ENCODE assay signal across 8 cellular contexts in genomic region chrX:55451990-55452824, GRCh38. TPM values are rescaled to one million over a fixed set of nuclear protein-coding genes. Genes with fewer than 3 reads are reported as not detected.
A peak's percentile ranks its signal among the peaks of the same experiment; 100 is the strongest.
DNase-seq lines count a peak whose midpoint lies in the region; ATAC-seq and TF ChIP-seq lines count a peak whose summit lies in the region.

TSS of gene MAGEH1 (plus strand) at chrX:55452127. CDS start at chrX:55452375, 248 bp downstream.

- H3K4me1 Mint-ChIP-seq in activated T-helper 17 cell treated with anti-CD3 and anti-CD28 coated beads, Interleukin-2, amount 50 U/mL, for 72 hours = no peaks in the 10 kb centered on the region
- peaks cover 2 to 23% (median 16%) of the 10 kb centered on the region in 7 donors for H3K4me1 Mint-ChIP-seq in naive thymus-derived CD4-positive, alpha-beta T cell
- peaks cover 10% of the 10 kb centered on the region for H3K4me1 Mint-ChIP-seq in stimulated activated memory B cell treated with anti-CD40 and anti-IgM and Interleukin-4, amounts not matched to agents 10 μg/mL and 1 μg/mL and 100 μg/mL, for 72 hours

- no peaks in the 10 kb centered on the region for H3K4me1 ChIP-seq in RWPE2 (ENCODE audit: insufficient read depth, poor library complexity, severe bottlenecking)
- H3K4me1 ChIP-seq in fibroblast of lung (ENCODE audit: control insufficient read depth, extremely low read depth, insufficient read depth, low read length) = peaks cover 2% of the 10 kb centered on the region
- H3K4me1 ChIP-seq in naive thymus-derived CD4-positive, alpha-beta T cell (ENCODE audit: control insufficient read depth in 2 of 2, insufficient read depth in 2 of 2, low read length in 2 of 2) = peaks cover 0 to 3% of the 10 kb centered on the region in 2 donors

- H3K4me3 ChIP-seq in RWPE2 (ENCODE audit: severe bottlenecking) (peak within 1 kb of the TSS; percentile 37), fibroblast of lung (replicated peaks in 1 of 4; ENCODE audit: control extremely low read depth in 1 of 4, insufficient read depth in 1 of 4, low read depth in 3 of 4, low read length in 4 of 4) (peak within 1 kb of the TSS; percentile 68 to 86 (median 76))
- peak within 1 kb of the TSS; percentile 82 for H3K4me3 ChIP-seq in naive thymus-derived CD4-positive, alpha-beta T cell (ENCODE audit: low read length)

- H3K4me2 ChIP-seq in fibroblast of lung (ENCODE audit: extremely low read depth, insufficient read depth, low read length) = peak within 1 kb of the TSS; percentile 80

- peak within 1 kb of the TSS; percentile 96 for H3K4me3 Mint-ChIP-seq in activated T-helper 17 cell treated with anti-CD3 and anti-CD28 coated beads, Interleukin-2, amount 50 U/mL, for 72 hours
- peak within 1 kb of the TSS; percentile 90 to 98 (median 95) for H3K4me3 Mint-ChIP-seq in naive thymus-derived CD4-positive, alpha-beta T cell
- H3K4me3 Mint-ChIP-seq in stimulated activated memory B cell treated with anti-CD40 and anti-IgM and Interleukin-4, amounts not matched to agents 10 μg/mL and 1 μg/mL and 100 μg/mL, for 72 hours = peak within 1 kb of the TSS; percentile 91

- POLR2A ChIA-PET in naive thymus-derived CD4-positive, alpha-beta T cell (lab: Charles Lee) = interaction anchor here (0.8 to 2.5 kb wide), 5 partner anchors 30 to 812 kb away, joined by 3 to 35 read pairs (median 4); partner anchors contain the start of genes RRAGB and USP51

- H3K36me3 Mint-ChIP-seq in activated T-helper 17 cell treated with anti-CD3 and anti-CD28 coated beads, Interleukin-2, amount 50 U/mL, for 72 hours (ENCODE audit: low read depth) = no peaks in the 10 kb centered on the region
- H3K36me3 Mint-ChIP-seq in naive thymus-derived CD4-positive, alpha-beta T cell = no peaks in the 10 kb centered on the region
- H3K36me3 Mint-ChIP-seq in stimulated activated memory B cell treated with anti-CD40 and anti-IgM and Interleukin-4, amounts not matched to agents 10 μg/mL and 1 μg/mL and 100 μg/mL, for 72 hours = no peaks in the 10 kb centered on the region

- no peaks in the 10 kb centered on the region for H3K27me3 ChIP-seq in RWPE2 (ENCODE audit: insufficient read depth, poor library complexity, severe bottlenecking)
- no peaks in the 10 kb centered on the region for H3K27me3 ChIP-seq in fibroblast of lung (ENCODE audit: control insufficient read depth, insufficient read depth, low read length)
- no peaks in the 10 kb centered on the region for H3K27me3 ChIP-seq in naive thymus-derived CD4-positive, alpha-beta T cell (ENCODE audit: control insufficient read depth in 2 of 2, insufficient read depth in 2 of 2, low read length in 2 of 2)

- H3K27ac Mint-ChIP-seq in activated T-helper 17 cell treated with anti-CD3 and anti-CD28 coated beads, Interleukin-2, amount 50 U/mL, for 72 hours = peak within 1 kb of the TSS; percentile 89
- H3K27ac Mint-ChIP-seq in naive thymus-derived CD4-positive, alpha-beta T cell = peak within 1 kb of the TSS; percentile 91 to 98 (median 95)
- H3K27ac Mint-ChIP-seq in stimulated activated memory B cell treated with anti-CD40 and anti-IgM and Interleukin-4, amounts not matched to agents 10 μg/mL and 1 μg/mL and 100 μg/mL, for 72 hours = peak within 1 kb of the TSS; percentile 85

- peak within 1 kb of the TSS; percentile 62 for H3K9ac ChIP-seq in fibroblast of lung (ENCODE audit: insufficient read depth, low read length)

- H3K36me3 ChIP-seq in RWPE2 (ENCODE audit: low read depth) = no peaks in the 10 kb centered on the region
- H3K36me3 ChIP-seq in fibroblast of lung (ENCODE audit: control insufficient read depth, insufficient read depth, low read length) = no peaks in the 10 kb centered on the region
- no peaks in the 10 kb centered on the region for H3K36me3 ChIP-seq in naive thymus-derived CD4-positive, alpha-beta T cell (ENCODE audit: control insufficient read depth in 2 of 3, insufficient read depth in 3 of 3, low read length in 3 of 3)

- H2AFZ ChIP-seq in fibroblast of lung (ENCODE audit: low read length) = peak within 1 kb of the TSS; percentile 69

- DNase-seq in COLO829 (ENCODE audit: low spot score) (peak; percentile 56), HS-5 (ENCODE audit: low read depth) (peak; percentile 34), RWPE2 (ENCODE audit: low spot score) (peak; percentile 23), fibroblast of lung (ENCODE audit: low read depth in 2 of 2) (peak; percentile 81 to 82)
- peak; percentile 39 to 88 (median 81) for DNase-seq in naive thymus-derived CD4-positive, alpha-beta T cell

- TF ChIP-seq CTCF in RWPE2 (IDR thresholded peaks at IDR 0.05; ENCODE audit: poor library complexity, severe bottlenecking) (no peak), fibroblast of lung (conservative IDR thresholded peaks at IDR 0.05 in 1 of 2, IDR thresholded peaks at IDR 0.05 in 1 of 2; ENCODE audit: low read depth in 1 of 2, low read length in 2 of 2) (no peak)

- CTCF ChIA-PET in naive thymus-derived CD4-positive, alpha-beta T cell (lab: Charles Lee) = interaction anchor here (0.9 to 1.0 kb wide), 2 partner anchors 36 to 795 kb away, joined by 3 read pairs; no protein-coding TSS in a partner anchor

- H3K27me3 Mint-ChIP-seq in activated T-helper 17 cell treated with anti-CD3 and anti-CD28 coated beads, Interleukin-2, amount 50 U/mL, for 72 hours = no peaks in the 10 kb centered on the region
- H3K27me3 Mint-ChIP-seq in naive thymus-derived CD4-positive, alpha-beta T cell = peaks cover 0 to 3% (median 0%) of the 10 kb centered on the region in 5 donors
- no peaks in the 10 kb centered on the region for H3K27me3 Mint-ChIP-seq in stimulated activated memory B cell treated with anti-CD40 and anti-IgM and Interleukin-4, amounts not matched to agents 10 μg/mL and 1 μg/mL and 100 μg/mL, for 72 hours

- ATAC-seq in GM19467 (IDR thresholded peaks at IDR 0.05; ENCODE audit: unreplicated experiment) (peak; percentile 96), RWPE2 (ENCODE audit: low read depth) (peak; percentile 93)
- ATAC-seq in activated T-helper 17 cell treated with anti-CD3 and anti-CD28 coated beads, Interleukin-2, amount 50 U/mL, for 72 hours (replicated peaks) = peak; percentile 97
- ATAC-seq in naive thymus-derived CD4-positive, alpha-beta T cell = peak; percentile 95
- peak; percentile 97 for ATAC-seq in stimulated activated memory B cell treated with anti-CD40 and anti-IgM and Interleukin-4, amounts not matched to agents 10 μg/mL and 1 μg/mL and 100 μg/mL, for 72 hours

- H3K9me3 ChIP-seq in RWPE2 (ENCODE audit: severe bottlenecking) (no peaks in the 10 kb centered on the region), fibroblast of lung (ENCODE audit: control insufficient read depth, insufficient read depth, low read depth, low read length) (no peaks in the 10 kb centered on the region)
- H3K9me3 ChIP-seq in naive thymus-derived CD4-positive, alpha-beta T cell (ENCODE audit: control insufficient read depth in 2 of 3, low read length in 3 of 3) = no peaks in the 10 kb centered on the region

- peaks cover 4% of the 10 kb centered on the region for H3K79me2 ChIP-seq in fibroblast of lung (ENCODE audit: control insufficient read depth, insufficient read depth, low read length)

- H3K9me3 Mint-ChIP-seq in activated T-helper 17 cell treated with anti-CD3 and anti-CD28 coated beads, Interleukin-2, amount 50 U/mL, for 72 hours = no peaks in the 10 kb centered on the region
- peaks cover 0 to 2% (median 0%) of the 10 kb centered on the region in 11 donors for H3K9me3 Mint-ChIP-seq in naive thymus-derived CD4-positive, alpha-beta T cell
- H3K9me3 Mint-ChIP-seq in stimulated activated memory B cell treated with anti-CD40 and anti-IgM and Interleukin-4, amounts not matched to agents 10 μg/mL and 1 μg/mL and 100 μg/mL, for 72 hours = no peaks in the 10 kb centered on the region

- intact Hi-C loops in naive thymus-derived CD4-positive, alpha-beta T cell (cut with micrococcal nuclease) = no loop called here

- no peak within 1 kb of the TSS for H3K27ac ChIP-seq in RWPE2 (ENCODE audit: poor library complexity, severe bottlenecking)
- H3K27ac ChIP-seq in fibroblast of lung (ENCODE audit: insufficient read depth, low read length) = peak within 1 kb of the TSS; percentile 85
- H3K27ac ChIP-seq in naive thymus-derived CD4-positive, alpha-beta T cell (ENCODE audit: low read depth, low read length) = peak within 1 kb of the TSS; percentile 88

- H4K20me1 ChIP-seq in fibroblast of lung (ENCODE audit: control insufficient read depth, extremely low read depth, insufficient read depth, low read length) = no peaks in the 10 kb centered on the region

RNA-seq across cellular contexts. Expression of gene MAGEH1, which starts in this region (rescaled TPM):
- 10 to 100 TPM; 13.9 to 14.5 TPM for total RNA-seq in activated T-helper 17 cell treated with anti-CD3 and anti-CD28 coated beads, Interleukin-2, amount 50 U/mL, for 72 hours
- 16.5 and 21.8 TPM in 2 replicates for total RNA-seq in fibroblast of lung
- polyA plus RNA-seq in fibroblast of lung = 24.4 and 38.5 TPM in 2 replicates
- 21.0 and 31.4 TPM in 2 replicates for polyA plus RNA-seq in fibroblast of lung (2012)
- 9.9 and 11.5 TPM in 2 replicates for polyA minus RNA-seq in fibroblast of lung (ENCODE audit: low replicate concordance)
- total RNA-seq in naive thymus-derived CD4-positive, alpha-beta T cell = 10 to 100 TPM; 12.3 to 29.6 (median 20.3) TPM
- 10 to 100 TPM; 51.0 to 51.8 TPM for polyA plus RNA-seq in naive thymus-derived CD4-positive, alpha-beta T cell

Comparison
In these comparisons a context has a peak if more than half of its experiments do, and no peak if none do; other contexts are left out.
1. DNase-seq: peak in every context shown above with its lines; median percentile 82 in fibroblast of lung; 81 in naive thymus-derived CD4-positive, alpha-beta T cell; 56 in COLO829; 34 in HS-5; 23 in RWPE2.